Comparison of ENCODE assay signal across 15 cellular contexts in genomic region chr5:149789835-149790234, GRCh38.
"Had no signal": no experiment of that assay in that cellular context is flagged by ENCODE, and none has a peak within 500 bp of the region (broad histone marks: within the 10 kb centered on the region; RNA-seq: fewer than 3 reads in every experiment).

No MANE protein-coding gene starts in this region.

- H3K36me3 Mint-ChIP-seq: activated naive CD4-positive, alpha-beta T cell treated with anti-CD3 and anti-CD28 coated beads, Interleukin-2, amount 10 ng/mL, durations not matched to agents 7 days and 5 days; natural killer cell treated with Interleukin-12 subunit alpha and Interleukin-12 subunit beta and Interleukin-15 and Interleukin-18, amount 100 ng/mL, for 72 hours had no signal

- H3K9me3 ChIP-seq: ascending aorta, thyroid gland had no signal

- FAIRE-seq: endometrium had no signal

- H3K4me1 ChIP-seq: ascending aorta, thyroid gland had no signal

- H3K9me3 Mint-ChIP-seq: activated CD4-positive, alpha-beta memory T cell treated with anti-CD3 and anti-CD28 coated beads, Interleukin-2, amount 10 ng/mL, durations not matched to agents 7 days and 5 days; activated naive CD4-positive, alpha-beta T cell treated with anti-CD3 and anti-CD28 coated beads, Interleukin-2, amount 10 ng/mL, durations not matched to agents 7 days and 5 days; activated T-cell treated with anti-CD3 and anti-CD28 coated beads, Interleukin-2, amount 50 U/mL, for 24 hours; natural killer cell treated with Interleukin-12 subunit alpha and Interleukin-12 subunit beta and Interleukin-15 and Interleukin-18, amount 100 ng/mL, for 72 hours; stimulated activated memory B cell treated with anti-CD40 and anti-IgM and Interleukin-4, amounts not matched to agents 10 μg/mL and 1 μg/mL and 100 μg/mL, for 72 hours had no signal

- H3K4me3 Mint-ChIP-seq: activated CD4-positive, alpha-beta memory T cell treated with anti-CD3 and anti-CD28 coated beads, Interleukin-2, amount 10 ng/mL, durations not matched to agents 7 days and 5 days; activated CD4-positive, alpha-beta T cell treated with anti-CD3 and anti-CD28 coated beads for 36 hours; activated naive CD4-positive, alpha-beta T cell treated with anti-CD3 and anti-CD28 coated beads, Interleukin-2, amount 10 ng/mL, durations not matched to agents 7 days and 5 days; activated T-cell treated with anti-CD3 and anti-CD28 coated beads, Interleukin-2, amount 50 U/mL, for 24 hours; natural killer cell treated with Interleukin-12 subunit alpha and Interleukin-12 subunit beta and Interleukin-15 and Interleukin-18, amount 100 ng/mL, for 72 hours; stimulated activated memory B cell treated with anti-CD40 and anti-IgM and Interleukin-4, amounts not matched to agents 10 μg/mL and 1 μg/mL and 100 μg/mL, for 72 hours had no signal

- DNase-seq: activated CD4-positive, alpha-beta memory T cell treated with anti-CD3 and anti-CD28 coated beads, Interleukin-2, amount 10 ng/mL, durations not matched to agents 7 days and 5 days; activated CD4-positive, alpha-beta T cell treated with anti-CD3 and anti-CD28 coated beads for 36 hours; activated naive CD4-positive, alpha-beta T cell treated with anti-CD3 and anti-CD28 coated beads, Interleukin-2, amount 10 ng/mL, durations not matched to agents 7 days and 5 days; activated T-cell treated with anti-CD3 and anti-CD28 coated beads, Interleukin-2, amount 50 U/mL, for 24 hours; foreskin keratinocyte; mammary epithelial cell; stimulated activated CD4-positive, alpha-beta T cell treated with anti-CD3 and anti-CD28 coated beads, Interleukin-2, amount 100 ng/mL, for 48 hours; T-helper 1 cell; thyroid gland had no signal

- H3K36me3 ChIP-seq: ascending aorta, thyroid gland, WERI-Rb-1 had no signal

- H3K4me1 Mint-ChIP-seq: activated CD4-positive, alpha-beta memory T cell treated with anti-CD3 and anti-CD28 coated beads, Interleukin-2, amount 10 ng/mL, durations not matched to agents 7 days and 5 days; activated CD4-positive, alpha-beta T cell treated with anti-CD3 and anti-CD28 coated beads for 36 hours; activated naive CD4-positive, alpha-beta T cell treated with anti-CD3 and anti-CD28 coated beads, Interleukin-2, amount 10 ng/mL, durations not matched to agents 7 days and 5 days had no signal

- H3K27me3 Mint-ChIP-seq: activated CD4-positive, alpha-beta memory T cell treated with anti-CD3 and anti-CD28 coated beads, Interleukin-2, amount 10 ng/mL, durations not matched to agents 7 days and 5 days; activated CD4-positive, alpha-beta T cell treated with anti-CD3 and anti-CD28 coated beads for 36 hours; activated naive CD4-positive, alpha-beta T cell treated with anti-CD3 and anti-CD28 coated beads, Interleukin-2, amount 10 ng/mL, durations not matched to agents 7 days and 5 days; activated T-cell treated with anti-CD3 and anti-CD28 coated beads, Interleukin-2, amount 50 U/mL, for 24 hours; natural killer cell treated with Interleukin-12 subunit alpha and Interleukin-12 subunit beta and Interleukin-15 and Interleukin-18, amount 100 ng/mL, for 72 hours; stimulated activated memory B cell treated with anti-CD40 and anti-IgM and Interleukin-4, amounts not matched to agents 10 μg/mL and 1 μg/mL and 100 μg/mL, for 72 hours had no signal

- H3K27ac ChIP-seq: ascending aorta, foreskin keratinocyte, thyroid gland, WERI-Rb-1 had no signal

- H3K27me3 ChIP-seq: ascending aorta, foreskin keratinocyte, thyroid gland had no signal

- ATAC-seq: activated CD4-positive, alpha-beta T cell treated with anti-CD3 and anti-CD28 coated beads for 36 hours; foreskin keratinocyte; natural killer cell treated with Interleukin-12 subunit alpha and Interleukin-12 subunit beta and Interleukin-15 and Interleukin-18, amount 100 ng/mL, for 72 hours; SK-N-SH treated with all-trans-retinoic acid at 6 μM for 48 hours; stimulated activated memory B cell treated with anti-CD40 and anti-IgM and Interleukin-4, amounts not matched to agents 10 μg/mL and 1 μg/mL and 100 μg/mL, for 72 hours had no signal

- H3K4me3 ChIP-seq: ascending aorta, thyroid gland had no signal

- H3K27ac Mint-ChIP-seq: activated CD4-positive, alpha-beta memory T cell treated with anti-CD3 and anti-CD28 coated beads, Interleukin-2, amount 10 ng/mL, durations not matched to agents 7 days and 5 days; activated CD4-positive, alpha-beta T cell treated with anti-CD3 and anti-CD28 coated beads for 36 hours; activated naive CD4-positive, alpha-beta T cell treated with anti-CD3 and anti-CD28 coated beads, Interleukin-2, amount 10 ng/mL, durations not matched to agents 7 days and 5 days; activated T-cell treated with anti-CD3 and anti-CD28 coated beads, Interleukin-2, amount 50 U/mL, for 24 hours; natural killer cell treated with Interleukin-12 subunit alpha and Interleukin-12 subunit beta and Interleukin-15 and Interleukin-18, amount 100 ng/mL, for 72 hours; stimulated activated memory B cell treated with anti-CD40 and anti-IgM and Interleukin-4, amounts not matched to agents 10 μg/mL and 1 μg/mL and 100 μg/mL, for 72 hours had no signal
